2 cellular contexts compared by ENCODE assay signal in genomic region chr11:57001674-57002401, GRCh38.
TF ChIP-seq lines count a peak whose summit lies in the region.

No MANE protein-coding gene starts in this region.

TF ChIP-seq in IMR-90, 13 proteins besides CTCF, POLR2A, EP300 and RAD21:
- TF ChIP-seq RFX5 (IDR thresholded peaks at IDR 0.05; ENCODE audit: low read depth, low read length): no peak
- TF ChIP-seq SMC3 (IDR thresholded peaks at IDR 0.05; ENCODE audit: low read depth, low read length): peak; percentile 87

TF ChIP-seq in K562, 482 proteins besides CTCF, POLR2A, EP300 and RAD21:
- TF ChIP-seq ZNF644 (tag; IDR thresholded peaks at IDR 0.05; ENCODE audit: low read depth) (no peak), SMC3 (conservative IDR thresholded peaks at IDR 0.05; ENCODE audit: insufficient read depth, low read depth, low read length) (0 out of 2 replicates have a peak, but pooled peaks have one; percentile 22)
